ENCODE assay signal across 8 cellular contexts in the genomic region with DNA sequence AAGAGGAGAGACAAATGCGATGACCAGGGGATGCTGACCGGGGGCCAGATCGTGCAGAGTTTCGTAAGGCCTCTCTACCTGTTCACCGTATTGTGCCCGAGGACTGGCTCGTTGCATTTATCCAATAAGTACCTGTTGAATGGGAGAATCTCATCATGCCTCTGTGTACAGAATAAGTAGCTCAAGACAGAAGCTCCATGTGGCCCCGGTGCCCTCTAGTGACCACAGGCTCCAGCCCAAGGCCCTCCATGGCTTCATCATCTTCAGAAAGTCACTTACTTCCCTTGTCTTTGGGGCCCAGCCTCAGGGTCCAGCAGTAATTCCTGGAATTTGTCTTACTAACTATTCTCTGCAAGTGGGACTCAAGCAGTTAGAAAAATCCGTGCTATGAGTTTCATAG.
A peak's percentile ranks its signal among the peaks of the same experiment; 100 is the strongest.
DNase-seq lines count a peak whose midpoint lies in the region; ATAC-seq and TF ChIP-seq lines count a peak whose summit lies in the region.

No MANE protein-coding gene starts in this region.

- H3K4me3 ChIP-seq in RWPE2 (ENCODE audit: severe bottlenecking) = no peak overlapping the region
- no peak overlapping the region for H3K4me3 ChIP-seq in fibroblast of pulmonary artery (replicated peaks; ENCODE audit: low read depth, low read length)
- H3K4me3 ChIP-seq in prostate gland = no peak overlapping the region

- H3K27me3 ChIP-seq in RWPE2 (ENCODE audit: insufficient read depth, poor library complexity, severe bottlenecking) = no peaks in the 10 kb centered on the region
- no peaks in the 10 kb centered on the region for H3K27me3 ChIP-seq in prostate gland (replicated peaks; ENCODE audit: insufficient read depth)

- peak; percentile 5 for TF ChIP-seq CTCF in AG09319 (IDR thresholded peaks at IDR 0.05; ENCODE audit: low read depth, low read length)
- TF ChIP-seq CTCF in RWPE2 (IDR thresholded peaks at IDR 0.05; ENCODE audit: poor library complexity, severe bottlenecking) = peak; percentile 64
- peak; percentile 45 for TF ChIP-seq CTCF in fibroblast of pulmonary artery (IDR thresholded peaks at IDR 0.05; ENCODE audit: low read length, missing control alignments)
- TF ChIP-seq CTCF in prostate gland (IDR thresholded peaks at IDR 0.05) = peak in 2 of 4 experiments; percentile 17 to 29

- H3K4me3 Mint-ChIP-seq in T-helper 17 cell = no peak overlapping the region

- WGBS in prostate gland = 90% methylated on average over 9 of the region's 9 CpGs

- TF ChIP-seq POLR2A in prostate gland (IDR thresholded peaks at IDR 0.05) = no peak

- ATAC-seq in RWPE2 (ENCODE audit: low read depth) = no peak
- ATAC-seq in GM21529 (IDR thresholded peaks at IDR 0.05; ENCODE audit: unreplicated experiment) = no peak
- ATAC-seq in GM21619 (IDR thresholded peaks at IDR 0.05; ENCODE audit: unreplicated experiment) = no peak
- ATAC-seq in T-helper 17 cell = no peak

- H3K4me1 ChIP-seq in RWPE2 (ENCODE audit: insufficient read depth, poor library complexity, severe bottlenecking) (peaks cover 54% of the 10 kb centered on the region), prostate gland (replicated peaks) (no peaks in the 10 kb centered on the region)

- H3K9me3 ChIP-seq in RWPE2 (ENCODE audit: severe bottlenecking) = no peaks in the 10 kb centered on the region
- no peaks in the 10 kb centered on the region for H3K9me3 ChIP-seq in prostate gland
- no peaks in the 10 kb centered on the region for H3K9me3 ChIP-seq in T-helper 17 cell (ENCODE audit: control insufficient read depth, low read length, poor library complexity, severe bottlenecking)

- H3K4me1 Mint-ChIP-seq in T-helper 17 cell = no peaks in the 10 kb centered on the region

- no peaks in the 10 kb centered on the region for H3K27me3 Mint-ChIP-seq in T-helper 17 cell

- DNase-seq in AG09319 (ENCODE audit: extremely low read depth, low read depth) (no peak), H4 (ENCODE audit: low spot score) (peak; percentile 50), RWPE2 (ENCODE audit: low spot score) (no peak), fibroblast of pulmonary artery (ENCODE audit: low read depth) (peak; percentile 45), prostate gland (ENCODE audit: low spot score) (peak; percentile 31), T-helper 17 cell (no peak)

- no peaks in the 10 kb centered on the region for H3K36me3 ChIP-seq in RWPE2 (ENCODE audit: low read depth)
- no peaks in the 10 kb centered on the region for H3K36me3 ChIP-seq in prostate gland

- intact Hi-C loops in prostate gland (cut with DNase I) = loop anchor here (10.0 kb wide), 1 partner anchor 151 kb away; a partner anchor contains a TSS

- no peaks in the 10 kb centered on the region for H3K36me3 Mint-ChIP-seq in T-helper 17 cell (ENCODE audit: low read depth)

- H3K27ac ChIP-seq in RWPE2 (ENCODE audit: poor library complexity, severe bottlenecking) (no peak overlapping the region), prostate gland (no peak overlapping the region)

- no peak overlapping the region for H3K27ac Mint-ChIP-seq in T-helper 17 cell

Comparison
In these comparisons a context has a peak if more than half of its experiments do, and no peak if none do; other contexts are left out.
1. DNase-seq: peak in H4 (single experiment), fibroblast of pulmonary artery (single experiment) and prostate gland (single experiment); none in AG09319 (single experiment), RWPE2 (single experiment) and T-helper 17 cell (0 of 3).